Comparison of ENCODE assay signal across 14 cellular contexts in genomic region chr2:24111407-24111861, GRCh38. TPM values are rescaled to one million over a fixed set of nuclear protein-coding genes. Genes with fewer than 3 reads are reported as not detected.
DNase-seq lines count a peak whose midpoint lies in the region; ATAC-seq, FAIRE-seq and TF ChIP-seq lines count a peak whose summit lies in the region.
"Had no signal": no experiment of that assay in that cellular context is flagged by ENCODE, and none has a peak within 500 bp of the region (broad histone marks: within the 10 kb centered on the region; RNA-seq: fewer than 3 reads in every experiment).

No MANE protein-coding gene starts in this region.

- H3K4me3 ChIP-seq in bronchial epithelial cell (ENCODE audit: low read depth, low read length): no peak overlapping the region
- H3K4me3 ChIP-seq in naive thymus-derived CD4-positive, alpha-beta T cell (ENCODE audit: low read length): no peak overlapping the region
- H3K4me3 ChIP-seq: SJSA1, uterus had no signal

- no peak for TF ChIP-seq POLR2A in H54 (IDR thresholded peaks at IDR 0.05; ENCODE audit: low read depth, low read length)

- peak; percentile 66 for FAIRE-seq in H54 (lab: Jason Lieb, UNC)
- no peak for FAIRE-seq in bronchial epithelial cell (lab: Jason Lieb, UNC)
- FAIRE-seq: endothelial cell of umbilical vein had no signal

- no peaks in the 10 kb centered on the region for H3K27me3 ChIP-seq in bronchial epithelial cell (ENCODE audit: control insufficient read depth, insufficient read depth, low read length)
- H3K27me3 ChIP-seq in naive thymus-derived CD4-positive, alpha-beta T cell (ENCODE audit: control insufficient read depth in 2 of 2, insufficient read depth in 2 of 2, low read length in 2 of 2): no peaks in the 10 kb centered on the region
- H3K27me3 ChIP-seq: SJSA1, uterus had no signal

- peaks cover 19% of the 10 kb centered on the region for H3K4me1 Mint-ChIP-seq in nephron progenitor cell
- peaks cover 0 to 1% (median 0%) of the 10 kb centered on the region in 7 donors for H3K4me1 Mint-ChIP-seq in naive thymus-derived CD4-positive, alpha-beta T cell
- no peaks in the 10 kb centered on the region for H3K4me1 Mint-ChIP-seq in activated naive CD8-positive, alpha-beta T cell treated with anti-CD3 and anti-CD28 coated beads for 36 hours

- POLR2A ChIA-PET in naive thymus-derived CD4-positive, alpha-beta T cell (lab: Charles Lee): interaction anchor here (0.6 kb wide), 1 partner anchor 43 kb away, joined by 3 read pairs; no protein-coding TSS in a partner anchor

- H3K9me3 Mint-ChIP-seq in nephron progenitor cell: peaks cover 51% of the 10 kb centered on the region
- H3K9me3 Mint-ChIP-seq in naive thymus-derived CD4-positive, alpha-beta T cell: peaks cover 6 to 28% (median 15%) of the 10 kb centered on the region in 11 donors
- H3K9me3 Mint-ChIP-seq in activated naive CD8-positive, alpha-beta T cell treated with anti-CD3 and anti-CD28 coated beads for 36 hours: peaks cover 19% of the 10 kb centered on the region

- no peak for DNase-seq in H54 (ENCODE audit: insufficient read length, low spot score)
- peak; percentile 86 for DNase-seq in bronchial epithelial cell (ENCODE audit: low read depth)
- DNase-seq in nephron progenitor cell: no peak
- DNase-seq in naive thymus-derived CD4-positive, alpha-beta T cell: no peak
- no peak for DNase-seq in activated naive CD8-positive, alpha-beta T cell treated with anti-CD3 and anti-CD28 coated beads for 36 hours
- DNase-seq: activated B cell treated with CpG ODN at 0.5 μM for 24 hours; activated T-cell treated with anti-CD3 and anti-CD28 coated beads, Interleukin-2, amount 50 U/mL, for 24 hours; CD4-positive, CD25-positive, alpha-beta regulatory T cell; NCI-H1105; NCI-H524 treated with DMSO at 0.1 percent for 48 hours; uterus had no signal

- TF ChIP-seq CTCF in bronchial epithelial cell (IDR thresholded peaks at IDR 0.05; ENCODE audit: insufficient read depth, low read length, severe bottlenecking) (no peak), nephron progenitor cell (IDR thresholded peaks at IDR 0.05) (no peak)

- H3K36me3 Mint-ChIP-seq in nephron progenitor cell (ENCODE audit: low read depth): peaks cover 47% of the 10 kb centered on the region
- H3K36me3 Mint-ChIP-seq in naive thymus-derived CD4-positive, alpha-beta T cell: peaks cover 11 to 28% (median 12%) of the 10 kb centered on the region in 5 donors
- H3K36me3 Mint-ChIP-seq in activated naive CD8-positive, alpha-beta T cell treated with anti-CD3 and anti-CD28 coated beads for 36 hours: peaks cover 1% of the 10 kb centered on the region

- no peak overlapping the region for H3K4me3 Mint-ChIP-seq in nephron progenitor cell
- no peak overlapping the region for H3K4me3 Mint-ChIP-seq in naive thymus-derived CD4-positive, alpha-beta T cell
- H3K4me3 Mint-ChIP-seq in activated naive CD8-positive, alpha-beta T cell treated with anti-CD3 and anti-CD28 coated beads for 36 hours: no peak overlapping the region
- H3K4me3 Mint-ChIP-seq: activated B cell treated with CpG ODN at 0.5 μM for 24 hours; activated T-cell treated with anti-CD3 and anti-CD28 coated beads, Interleukin-2, amount 50 U/mL, for 24 hours; CD4-positive, CD25-positive, alpha-beta regulatory T cell had no signal

- no peak overlapping the region for H3K27ac ChIP-seq in naive thymus-derived CD4-positive, alpha-beta T cell (ENCODE audit: low read depth, low read length)
- H3K27ac ChIP-seq: SJSA1, uterus had no signal

- H3K9me3 ChIP-seq in naive thymus-derived CD4-positive, alpha-beta T cell (ENCODE audit: control insufficient read depth in 2 of 3, low read length in 3 of 3): no peaks in the 10 kb centered on the region
- H3K9me3 ChIP-seq: SJSA1, uterus had no signal

- intact Hi-C loops in naive thymus-derived CD4-positive, alpha-beta T cell (cut with micrococcal nuclease): no loop called here

- no peaks in the 10 kb centered on the region for H3K36me3 ChIP-seq in bronchial epithelial cell (ENCODE audit: control insufficient read depth, insufficient read depth, low read length)
- H3K36me3 ChIP-seq in naive thymus-derived CD4-positive, alpha-beta T cell (ENCODE audit: control insufficient read depth in 2 of 3, insufficient read depth in 3 of 3, low read length in 3 of 3): no peaks in the 10 kb centered on the region
- H3K36me3 ChIP-seq: SJSA1, uterus had no signal

- H3K27ac Mint-ChIP-seq in nephron progenitor cell: peak overlapping the region; percentile 49
- H3K27ac Mint-ChIP-seq in naive thymus-derived CD4-positive, alpha-beta T cell: no peak overlapping the region
- no peak overlapping the region for H3K27ac Mint-ChIP-seq in activated naive CD8-positive, alpha-beta T cell treated with anti-CD3 and anti-CD28 coated beads for 36 hours
- H3K27ac Mint-ChIP-seq: activated B cell treated with CpG ODN at 0.5 μM for 24 hours; activated T-cell treated with anti-CD3 and anti-CD28 coated beads, Interleukin-2, amount 50 U/mL, for 24 hours; CD4-positive, CD25-positive, alpha-beta regulatory T cell had no signal

- no peak for ATAC-seq in naive thymus-derived CD4-positive, alpha-beta T cell
- no peak for ATAC-seq in HG03342 (IDR thresholded peaks at IDR 0.05; ENCODE audit: unreplicated experiment)

- no peaks in the 10 kb centered on the region for H3K4me1 ChIP-seq in naive thymus-derived CD4-positive, alpha-beta T cell (ENCODE audit: control insufficient read depth in 2 of 2, insufficient read depth in 2 of 2, low read length in 2 of 2)
- H3K4me1 ChIP-seq: SJSA1, uterus had no signal

- peaks cover 5% of the 10 kb centered on the region for H3K27me3 Mint-ChIP-seq in nephron progenitor cell (ENCODE audit: low read depth, poor library complexity)
- peaks cover 0 to 12% (median 0%) of the 10 kb centered on the region in 5 donors for H3K27me3 Mint-ChIP-seq in naive thymus-derived CD4-positive, alpha-beta T cell
- no peaks in the 10 kb centered on the region for H3K27me3 Mint-ChIP-seq in activated naive CD8-positive, alpha-beta T cell treated with anti-CD3 and anti-CD28 coated beads for 36 hours
- H3K27me3 Mint-ChIP-seq: activated B cell treated with CpG ODN at 0.5 μM for 24 hours; activated T-cell treated with anti-CD3 and anti-CD28 coated beads, Interleukin-2, amount 50 U/mL, for 24 hours had no signal

- CTCF ChIA-PET in naive thymus-derived CD4-positive, alpha-beta T cell (lab: Charles Lee): interaction anchor here (0.6 kb wide), 1 partner anchor 287 kb away, joined by 3 read pairs; no protein-coding TSS in a partner anchor

RNA-seq across cellular contexts. Expression of gene PFN4, which starts 11.7 kb away (rescaled TPM):
- total RNA-seq in bronchial epithelial cell: under 0.01 and 0.38 TPM in 2 replicates
- total RNA-seq in naive thymus-derived CD4-positive, alpha-beta T cell: not detected
- polyA plus RNA-seq in naive thymus-derived CD4-positive, alpha-beta T cell: not detected
- under 1 TPM in 1 of 2 experiments, not detected in 1; 0.26 TPM for total RNA-seq in activated naive CD8-positive, alpha-beta T cell treated with anti-CD3 and anti-CD28 coated beads for 36 hours
- total RNA-seq: CD4-positive, CD25-positive, alpha-beta regulatory T cell had no signal
- polyA plus RNA-seq: CD4-positive, CD25-positive, alpha-beta regulatory T cell had no signal

RNA-seq across cellular contexts. Expression of gene FAM228B, which starts 11.8 kb away (rescaled TPM):
- 3.2 and 5.0 TPM in 2 replicates for total RNA-seq in bronchial epithelial cell
- total RNA-seq in naive thymus-derived CD4-positive, alpha-beta T cell: 10 to 100 TPM in 4 of 5 experiments, 1 to 10 TPM in 1; 7.8 to 27.5 (median 24.8) TPM
- 1 to 10 TPM; 5.2 to 9.5 TPM for polyA plus RNA-seq in naive thymus-derived CD4-positive, alpha-beta T cell
- 1 to 10 TPM; 4.1 to 4.6 TPM for total RNA-seq in activated naive CD8-positive, alpha-beta T cell treated with anti-CD3 and anti-CD28 coated beads for 36 hours

RNA-seq across cellular contexts. Expression of gene TP53I3, which starts 26.8 kb away (rescaled TPM):
- 34.5 and 65.0 TPM in 2 replicates for total RNA-seq in bronchial epithelial cell
- total RNA-seq in naive thymus-derived CD4-positive, alpha-beta T cell: 1 to 10 TPM in 3 of 5 experiments, under 1 TPM in 2; 0.49 to 5.0 (median 1.7) TPM
- under 1 TPM in 1 of 2 donors, not detected in 1; 0.24 TPM for polyA plus RNA-seq in naive thymus-derived CD4-positive, alpha-beta T cell
- total RNA-seq in activated naive CD8-positive, alpha-beta T cell treated with anti-CD3 and anti-CD28 coated beads for 36 hours: 1 to 10 TPM; 1.8 to 2.3 TPM

RNA-seq across cellular contexts. Expression of gene SF3B6, which starts 35.3 kb away (rescaled TPM):
- 202 and 223 TPM in 2 replicates for total RNA-seq in bronchial epithelial cell
- total RNA-seq in naive thymus-derived CD4-positive, alpha-beta T cell: 100 to 1,000 TPM in 1 of 5 experiments, 10 to 100 TPM in 4; 42.4 to 100 (median 49.7) TPM
- 100 to 1,000 TPM; 114 to 231 TPM for polyA plus RNA-seq in naive thymus-derived CD4-positive, alpha-beta T cell
- total RNA-seq in activated naive CD8-positive, alpha-beta T cell treated with anti-CD3 and anti-CD28 coated beads for 36 hours: 100 to 1,000 TPM; 159 to 165 TPM
